Comparison of ENCODE assay signal across 8 cellular contexts in genomic region chr9:2570615-2571479, GRCh38. TPM values are rescaled to one million over a fixed set of nuclear protein-coding genes. Genes with fewer than 3 reads are reported as not detected.
DNase-seq lines count a peak whose midpoint lies in the region; FAIRE-seq and TF ChIP-seq lines count a peak whose summit lies in the region.

No MANE protein-coding gene starts in this region.

- no peak for FAIRE-seq in GM12892 (lab: Jason Lieb, UNC)

- TF ChIP-seq CTCF in GM10248 (IDR thresholded peaks at IDR 0.05; ENCODE audit: control extremely low read depth, extremely low read depth, low read depth, missing control alignments) = no peak
- TF ChIP-seq CTCF in foreskin fibroblast (IDR thresholded peaks at IDR 0.05; ENCODE audit: low read depth, low read length) = no peak
- no peak for TF ChIP-seq CTCF in retinal pigment epithelial cell (conservative IDR thresholded peaks at IDR 0.05; ENCODE audit: low read depth, low read length)

- no peak for TF ChIP-seq POLR2A in GM12892 (IDR thresholded peaks at IDR 0.05; ENCODE audit: low read depth, low read length)

- CTCF ChIA-PET in GM10248 (lab: Yijun Ruan, JAX) = interaction anchor here (1.1 to 1.8 kb wide), 3 partner anchors 11 to 244 kb away, joined by 3 to 5 read pairs (median 4); no protein-coding TSS in a partner anchor

- POLR2A ChIA-PET in GM10248 (lab: Yijun Ruan, JAX) = no interaction called here

- DNase-seq in GM10248 (ENCODE audit: extremely low spot score) (peak; percentile 10), H4 (ENCODE audit: low spot score) (peak; percentile 89), Kasumi-1 (lab: John Stamatoyannopoulos, UW) (peak; percentile 61 to 81), SKM-1 (lab: John Stamatoyannopoulos, UW; ENCODE audit: unreplicated experiment) (peak; percentile 97), foreskin fibroblast (peak; percentile 29 to 68), retinal pigment epithelial cell (ENCODE audit: low read depth) (peak; percentile 57), dedifferentiated amniotic fluid mesenchymal stem cell (ENCODE audit: extremely low spot score) (no peak), GM12892 (ENCODE audit: insufficient read length) (no peak)

- H3K4me3 ChIP-seq in foreskin fibroblast (ENCODE audit: low read depth in 1 of 2, low read length in 2 of 2) (no peak overlapping the region), retinal pigment epithelial cell (ENCODE audit: low read length) (no peak overlapping the region)

RNA-seq across cellular contexts. Expression of gene VLDLR, which starts 50.7 kb away (rescaled TPM):
- 4.9 and 7.8 TPM in 2 replicates for total RNA-seq in H4 (2014; rRNA removed; shearing (Covaris generic))
- 2.4 TPM for polyA plus RNA-seq in GM12892 (2012; ENCODE audit: missing spikeins)

Comparison
In these comparisons a context has a peak if more than half of its experiments do, and no peak if none do; other contexts are left out.
1. DNase-seq: peak in GM10248 (single experiment), H4 (single experiment), Kasumi-1 (2 of 2), SKM-1 (single experiment), foreskin fibroblast (2 of 2) and retinal pigment epithelial cell (single experiment); none in dedifferentiated amniotic fluid mesenchymal stem cell (single experiment) and GM12892 (single experiment).